In genomic region chr3:27312044-27312668, GRCh38 we compare ENCODE assay signal across 8 cellular contexts. TPM values are rescaled to one million over a fixed set of nuclear protein-coding genes. Genes with fewer than 3 reads are reported as not detected.
A peak's percentile ranks its signal among the peaks of the same experiment; 100 is the strongest.
DNase-seq lines count a peak whose midpoint lies in the region; ATAC-seq and TF ChIP-seq lines count a peak whose summit lies in the region.

No MANE protein-coding gene starts in this region.

- H3K9me3 Mint-ChIP-seq in naive thymus-derived CD4-positive, alpha-beta T cell: no peaks in the 10 kb centered on the region
- no peaks in the 10 kb centered on the region for H3K9me3 Mint-ChIP-seq in activated CD4-positive, alpha-beta memory T cell treated with anti-CD3 and anti-CD28 coated beads for 36 hours

- H3K27me3 ChIP-seq in Loucy (ENCODE audit: insufficient read depth, low read length, poor library complexity, severe bottlenecking): no peaks in the 10 kb centered on the region
- no peaks in the 10 kb centered on the region for H3K27me3 ChIP-seq in esophagus muscularis mucosa
- H3K27me3 ChIP-seq in naive thymus-derived CD4-positive, alpha-beta T cell (ENCODE audit: control insufficient read depth in 2 of 2, insufficient read depth in 2 of 2, low read length in 2 of 2): no peaks in the 10 kb centered on the region

- H2AFZ ChIP-seq in Loucy (ENCODE audit: low read length): no peak overlapping the region

- no peaks in the 10 kb centered on the region for H3F3A ChIP-seq in Loucy (ENCODE audit: low read depth)

- H3K9ac ChIP-seq in Loucy (ENCODE audit: low read depth, low read length, poor library complexity, severe bottlenecking) (no peak overlapping the region), SK-N-MC (ENCODE audit: insufficient read length) (no peak overlapping the region)

- no peak overlapping the region for H3K4me2 ChIP-seq in Loucy (ENCODE audit: low read depth, low read length, poor library complexity, severe bottlenecking)

- 40% methylated on average over 5 of the region's 5 CpGs for WGBS in esophagus muscularis mucosa

- peaks cover 0 to 4% (median 0%) of the 10 kb centered on the region in 7 donors for H3K4me1 Mint-ChIP-seq in naive thymus-derived CD4-positive, alpha-beta T cell
- H3K4me1 Mint-ChIP-seq in activated CD4-positive, alpha-beta memory T cell treated with anti-CD3 and anti-CD28 coated beads for 36 hours (ENCODE audit: low read depth): no peaks in the 10 kb centered on the region

- no peaks in the 10 kb centered on the region for H4K20me1 ChIP-seq in Loucy (ENCODE audit: insufficient read depth, low read length, poor library complexity, severe bottlenecking)

- POLR2A ChIA-PET in HEK293 (lab: Yijun Ruan, JAX): no interaction called here
- POLR2A ChIA-PET in naive thymus-derived CD4-positive, alpha-beta T cell (lab: Charles Lee): interaction anchor here (0.5 to 0.6 kb wide), 2 partner anchors 989 to 1030 kb away, joined by 3 read pairs; no protein-coding TSS in a partner anchor
- POLR2A ChIA-PET in activated CD4-positive, alpha-beta memory T cell treated with anti-CD3 and anti-CD28 coated beads for 36 hours (lab: Charles Lee): no interaction called here

- no peak overlapping the region for H3K4me3 Mint-ChIP-seq in naive thymus-derived CD4-positive, alpha-beta T cell
- H3K4me3 Mint-ChIP-seq in activated CD4-positive, alpha-beta memory T cell treated with anti-CD3 and anti-CD28 coated beads for 36 hours: no peak overlapping the region

- intact Hi-C loops in esophagus muscularis mucosa (cut with DNase I): loop anchor here (2.0 to 5.0 kb wide), 2 partner anchors 155 to 370 kb away; no protein-coding TSS in a partner anchor
- intact Hi-C loops in naive thymus-derived CD4-positive, alpha-beta T cell (cut with micrococcal nuclease): loop anchor here (1.0 to 5.0 kb wide), 8 partner anchors 45 to 1017 kb away; partner anchors contain the start of gene SLC4A7 (in 1 of the 2)
- intact Hi-C loops in activated CD4-positive, alpha-beta memory T cell treated with anti-CD3 and anti-CD28 coated beads for 36 hours (cut with micrococcal nuclease): loop anchor here (1.0 to 5.0 kb wide), 4 partner anchors 45 to 369 kb away; no protein-coding TSS in a partner anchor

- no peaks in the 10 kb centered on the region for H3K79me2 ChIP-seq in Loucy (ENCODE audit: insufficient read depth, low read length)

- TF ChIP-seq CTCF in AG09319 (IDR thresholded peaks at IDR 0.05; ENCODE audit: low read depth, low read length): peak; percentile 69
- TF ChIP-seq CTCF in GM12865 (IDR thresholded peaks at IDR 0.05; ENCODE audit: insufficient read depth, low read depth, low read length, missing control alignments): peak; percentile 67
- peak; percentile 54 for TF ChIP-seq CTCF in HEK293 (tag by site-specific recombination; IDR thresholded peaks at IDR 0.05)
- TF ChIP-seq CTCF in Loucy (conservative IDR thresholded peaks at IDR 0.05; ENCODE audit: low read length): peak; percentile 82
- TF ChIP-seq CTCF in esophagus muscularis mucosa (IDR thresholded peaks at IDR 0.05): peak; percentile 81 to 89 (median 86)

- no peak overlapping the region for H3K27ac Mint-ChIP-seq in naive thymus-derived CD4-positive, alpha-beta T cell
- no peak overlapping the region for H3K27ac Mint-ChIP-seq in activated CD4-positive, alpha-beta memory T cell treated with anti-CD3 and anti-CD28 coated beads for 36 hours

- H3K9me3 ChIP-seq in HEK293 (ENCODE audit: control insufficient read depth, insufficient read depth, low read depth, low read length): no peaks in the 10 kb centered on the region
- no peaks in the 10 kb centered on the region for H3K9me3 ChIP-seq in Loucy (ENCODE audit: insufficient read depth, low read depth, low read length)
- H3K9me3 ChIP-seq in SK-N-MC (ENCODE audit: low read depth, low read length): no peaks in the 10 kb centered on the region
- no peaks in the 10 kb centered on the region for H3K9me3 ChIP-seq in esophagus muscularis mucosa
- no peaks in the 10 kb centered on the region for H3K9me3 ChIP-seq in naive thymus-derived CD4-positive, alpha-beta T cell (ENCODE audit: control insufficient read depth in 2 of 3, low read length in 3 of 3)

- H3K4me3 ChIP-seq in GM12865 (ENCODE audit: low read depth, low read length): no peak overlapping the region
- H3K4me3 ChIP-seq in HEK293 (ENCODE audit: low read depth, low read length): no peak overlapping the region
- H3K4me3 ChIP-seq in Loucy (ENCODE audit: low read length, poor library complexity, severe bottlenecking): no peak overlapping the region
- H3K4me3 ChIP-seq in SK-N-MC: no peak overlapping the region
- H3K4me3 ChIP-seq in esophagus muscularis mucosa: no peak overlapping the region
- no peak overlapping the region for H3K4me3 ChIP-seq in naive thymus-derived CD4-positive, alpha-beta T cell (ENCODE audit: low read length)

- H3K27ac ChIP-seq in HEK293 (ENCODE audit: extremely low read depth, low read depth, low read length) (no peak overlapping the region), SK-N-MC (no peak overlapping the region), esophagus muscularis mucosa (replicated peaks in 1 of 4) (no peak overlapping the region)
- H3K27ac ChIP-seq in naive thymus-derived CD4-positive, alpha-beta T cell (ENCODE audit: low read depth, low read length): no peak overlapping the region

- CTCF ChIA-PET in HEK293 (lab: Yijun Ruan, JAX): interaction anchor here (0.6 to 1.7 kb wide), 6 partner anchors 9 to 939 kb away, joined by 3 to 4 read pairs (median 3); no protein-coding TSS in a partner anchor
- CTCF ChIA-PET in naive thymus-derived CD4-positive, alpha-beta T cell (lab: Charles Lee): interaction anchor here (0.6 to 3.7 kb wide), 4 partner anchors 155 to 368 kb away, joined by 3 to 17 read pairs (median 4); no protein-coding TSS in a partner anchor
- CTCF ChIA-PET in activated CD4-positive, alpha-beta memory T cell treated with anti-CD3 and anti-CD28 coated beads for 36 hours (lab: Charles Lee): interaction anchor here (0.6 to 2.8 kb wide), 9 partner anchors 8 to 410 kb away, joined by 3 to 12 read pairs (median 3); partner anchors contain the start of gene EOMES

- peaks cover 0 to 20% (median 8%) of the 10 kb centered on the region in 5 donors for H3K27me3 Mint-ChIP-seq in naive thymus-derived CD4-positive, alpha-beta T cell
- no peaks in the 10 kb centered on the region for H3K27me3 Mint-ChIP-seq in activated CD4-positive, alpha-beta memory T cell treated with anti-CD3 and anti-CD28 coated beads for 36 hours

- peak; percentile 70 for ATAC-seq in naive thymus-derived CD4-positive, alpha-beta T cell

- TF ChIP-seq POLR2A in esophagus muscularis mucosa (IDR thresholded peaks at IDR 0.05; ENCODE audit: low read depth): no peak

- H3K36me3 Mint-ChIP-seq in naive thymus-derived CD4-positive, alpha-beta T cell: no peaks in the 10 kb centered on the region
- no peaks in the 10 kb centered on the region for H3K36me3 Mint-ChIP-seq in activated CD4-positive, alpha-beta memory T cell treated with anti-CD3 and anti-CD28 coated beads for 36 hours

- DNase-seq in AG09319 (ENCODE audit: extremely low read depth, low read depth) (peak; percentile 39), GM12865 (ENCODE audit: low read depth) (peak; percentile 56), SK-N-MC (ENCODE audit: low read depth, low spot score) (peak; percentile 16), esophagus muscularis mucosa (ENCODE audit: extremely low spot score) (no peak)
- DNase-seq in naive thymus-derived CD4-positive, alpha-beta T cell: peak in 7 of 9 donors; percentile 18 to 61 (median 44)
- no peak for DNase-seq in activated CD4-positive, alpha-beta memory T cell treated with anti-CD3 and anti-CD28 coated beads for 36 hours

- H3K9me2 ChIP-seq in Loucy (replicated peaks; ENCODE audit: low read depth, low read length): no peaks in the 10 kb centered on the region

- no peaks in the 10 kb centered on the region for H3K36me3 ChIP-seq in HEK293 (ENCODE audit: control insufficient read depth in 2 of 2, insufficient read depth in 1 of 2, low read length in 2 of 2)
- no peaks in the 10 kb centered on the region for H3K36me3 ChIP-seq in Loucy (ENCODE audit: insufficient read depth, low read length)
- no peaks in the 10 kb centered on the region for H3K36me3 ChIP-seq in SK-N-MC (ENCODE audit: insufficient read depth, low read length)
- H3K36me3 ChIP-seq in esophagus muscularis mucosa: no peaks in the 10 kb centered on the region
- H3K36me3 ChIP-seq in naive thymus-derived CD4-positive, alpha-beta T cell (ENCODE audit: control insufficient read depth in 2 of 3, insufficient read depth in 3 of 3, low read length in 3 of 3): no peaks in the 10 kb centered on the region

- TF ChIP-seq EP300 in esophagus muscularis mucosa (IDR thresholded peaks at IDR 0.05): no peak

- H3K4me1 ChIP-seq in HEK293 (ENCODE audit: control insufficient read depth, insufficient read depth, low read length) (no peaks in the 10 kb centered on the region), Loucy (ENCODE audit: insufficient read depth, low read length, poor library complexity, severe bottlenecking) (no peaks in the 10 kb centered on the region), esophagus muscularis mucosa (peaks cover 0 to 30% (median 16%) of the 10 kb centered on the region in 4 donors)
- H3K4me1 ChIP-seq in naive thymus-derived CD4-positive, alpha-beta T cell (ENCODE audit: control insufficient read depth in 2 of 2, insufficient read depth in 2 of 2, low read length in 2 of 2): no peaks in the 10 kb centered on the region

TF ChIP-seq in HEK293, 187 proteins besides CTCF, POLR2A, EP300 and RAD21:
- TF ChIP-seq ATF2 (tag by site-specific recombination; IDR thresholded peaks at IDR 0.05; ENCODE audit: low read depth) (no peak), ZNF654 (tag by site-specific recombination; IDR thresholded peaks at IDR 0.05; ENCODE audit: low read depth) (peak; percentile 59), ZNF610 (tag by site-specific recombination; IDR thresholded peaks at IDR 0.05; ENCODE audit: borderline replicate concordance) (no peak)

RNA-seq across cellular contexts. Expression of gene NEK10, which starts 57.0 kb away (rescaled TPM):
- total RNA-seq in esophagus muscularis mucosa: 1 to 10 TPM in 2 of 4 donors, under 1 TPM in 2; 0.58 to 2.5 (median 1.1) TPM
- total RNA-seq in naive thymus-derived CD4-positive, alpha-beta T cell: 1 to 10 TPM in 2 of 5 experiments, under 1 TPM in 3; 0.64 to 2.0 (median 0.95) TPM
- not detected for polyA plus RNA-seq in naive thymus-derived CD4-positive, alpha-beta T cell
- under 1 TPM; 0.36 to 0.48 TPM for total RNA-seq in activated CD4-positive, alpha-beta memory T cell treated with anti-CD3 and anti-CD28 coated beads for 36 hours

Comparison
In these comparisons a context has a peak if more than half of its experiments do, and no peak if none do; other contexts are left out.
1. DNase-seq: peak in AG09319 (single experiment), GM12865 (single experiment), SK-N-MC (single experiment) and naive thymus-derived CD4-positive, alpha-beta T cell (7 of 9); none in esophagus muscularis mucosa (single experiment) and activated CD4-positive, alpha-beta memory T cell treated with anti-CD3 and anti-CD28 coated beads for 36 hours (single experiment).
2. Peak in every context shown above with its lines, with median percentiles within 50 percentile points of each other: CTCF ChIP-seq.